Comparison of ENCODE assay signal across 19 cellular contexts in the genomic region with DNA sequence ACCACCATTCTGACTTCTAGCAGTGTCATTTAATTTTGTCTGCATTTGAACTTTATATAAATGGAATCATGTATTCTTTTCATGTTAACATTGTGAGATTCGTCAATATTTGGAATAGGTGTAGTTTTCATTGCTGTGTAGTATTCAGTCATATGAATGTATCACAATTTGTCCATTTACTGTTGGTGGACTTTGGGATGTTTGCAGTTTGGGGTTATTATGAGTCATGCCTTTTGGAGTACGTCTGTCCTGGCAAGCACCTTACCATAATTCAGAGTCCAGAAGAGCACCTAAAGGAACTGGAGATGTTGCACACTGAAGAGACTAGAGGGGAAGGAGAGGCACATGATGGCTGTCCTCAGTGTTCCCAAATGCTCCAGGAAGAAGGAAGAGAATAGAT. TPM values are rescaled to one million over a fixed set of nuclear protein-coding genes. Genes with fewer than 3 reads are reported as not detected.
DNase-seq lines count a peak whose midpoint lies in the region; ATAC-seq and TF ChIP-seq lines count a peak whose summit lies in the region.
"Had no signal": no experiment of that assay in that cellular context is flagged by ENCODE, and none has a peak within 500 bp of the region (broad histone marks: within the 10 kb centered on the region; RNA-seq: fewer than 3 reads in every experiment).

No MANE protein-coding gene starts in this region.

- no peaks in the 10 kb centered on the region for H3K9me3 Mint-ChIP-seq in stimulated activated naive CD8-positive, alpha-beta T cell treated with anti-CD3 and anti-CD28 coated beads, Interleukin-15, Interleukin-2, amounts not matched to agents 100 ng/mL and 50 ng/mL, for 24 hours
- no peaks in the 10 kb centered on the region for H3K9me3 Mint-ChIP-seq in activated naive CD8-positive, alpha-beta T cell treated with anti-CD3 and anti-CD28 coated beads, Interleukin-2, amount 10 ng/mL, durations not matched to agents 7 days and 5 days
- H3K9me3 Mint-ChIP-seq: activated B cell treated with CpG ODN at 0.5 μM for 24 hours had no signal

- H2AFZ ChIP-seq in MM.1S (ENCODE audit: low read length): no peak overlapping the region

- no peak overlapping the region for H3K4me3 ChIP-seq in right lobe of liver
- no peak overlapping the region for H3K4me3 ChIP-seq in uterus
- H3K4me3 ChIP-seq in MM.1S (ENCODE audit: low read length): no peak overlapping the region
- H3K4me3 ChIP-seq: HAP-1, lower lobe of right lung, ovary had no signal

- H3F3A ChIP-seq in MM.1S (ENCODE audit: insufficient read depth, low read length): peaks cover 12% of the 10 kb centered on the region

- ATAC-seq in stimulated activated naive CD8-positive, alpha-beta T cell treated with anti-CD3 and anti-CD28 coated beads, Interleukin-15, Interleukin-2, amounts not matched to agents 100 U/mL and 50 U/mL, for 24 hours: no peak
- ATAC-seq in activated naive CD8-positive, alpha-beta T cell treated with anti-CD3 and anti-CD28 coated beads, Interleukin-2, amount 10 ng/mL, durations not matched to agents 7 days and 5 days (ENCODE audit: low read depth): no peak
- ATAC-seq in right lobe of liver: peak; percentile 32 to 52 (median 40)
- ATAC-seq: lower lobe of right lung, right cardiac atrium had no signal

- H3K4me2 ChIP-seq in MM.1S (ENCODE audit: low read depth, low read length): no peak overlapping the region

- H3K4me1 ChIP-seq in right lobe of liver (peaks cover 0 to 32% (median 15%) of the 10 kb centered on the region in 4 donors), uterus (peaks cover 6 to 9% of the 10 kb centered on the region in 2 donors), MM.1S (ENCODE audit: low read length) (no peaks in the 10 kb centered on the region)

- TF ChIP-seq POLR2A in right lobe of liver (IDR thresholded peaks at IDR 0.05) (no peak), uterus (IDR thresholded peaks at IDR 0.05) (no peak)

- no peak overlapping the region for H3K4me3 Mint-ChIP-seq in stimulated activated naive CD8-positive, alpha-beta T cell treated with anti-CD3 and anti-CD28 coated beads, Interleukin-15, Interleukin-2, amounts not matched to agents 100 ng/mL and 50 ng/mL, for 24 hours
- no peak overlapping the region for H3K4me3 Mint-ChIP-seq in activated naive CD8-positive, alpha-beta T cell treated with anti-CD3 and anti-CD28 coated beads, Interleukin-2, amount 10 ng/mL, durations not matched to agents 7 days and 5 days
- H3K4me3 Mint-ChIP-seq: activated B cell treated with CpG ODN at 0.5 μM for 24 hours had no signal

- peak overlapping the region; percentile 18 for H3K27ac Mint-ChIP-seq in stimulated activated naive CD8-positive, alpha-beta T cell treated with anti-CD3 and anti-CD28 coated beads, Interleukin-15, Interleukin-2, amounts not matched to agents 100 ng/mL and 50 ng/mL, for 24 hours
- peak overlapping the region; percentile 7 for H3K27ac Mint-ChIP-seq in activated naive CD8-positive, alpha-beta T cell treated with anti-CD3 and anti-CD28 coated beads, Interleukin-2, amount 10 ng/mL, durations not matched to agents 7 days and 5 days
- H3K27ac Mint-ChIP-seq: activated B cell treated with CpG ODN at 0.5 μM for 24 hours had no signal

- peaks cover 0 to 4% (median 1%) of the 10 kb centered on the region in 4 donors for H3K36me3 ChIP-seq in right lobe of liver
- no peaks in the 10 kb centered on the region for H3K36me3 ChIP-seq in uterus
- no peaks in the 10 kb centered on the region for H3K36me3 ChIP-seq in MM.1S (replicated peaks; ENCODE audit: insufficient read depth, low read length)
- H3K36me3 ChIP-seq: ovary had no signal

- POLR2A ChIA-PET in activated naive CD8-positive, alpha-beta T cell treated with anti-CD3 and anti-CD28 coated beads, Interleukin-2, amount 10 ng/mL, durations not matched to agents 7 days and 5 days (lab: Charles Lee): no interaction called here

- H3K9ac ChIP-seq in MM.1S (ENCODE audit: low read length): no peak overlapping the region

- peaks cover 32% of the 10 kb centered on the region for H3K4me1 Mint-ChIP-seq in stimulated activated naive CD8-positive, alpha-beta T cell treated with anti-CD3 and anti-CD28 coated beads, Interleukin-15, Interleukin-2, amounts not matched to agents 100 ng/mL and 50 ng/mL, for 24 hours (ENCODE audit: low read depth)
- peaks cover 22% of the 10 kb centered on the region for H3K4me1 Mint-ChIP-seq in activated naive CD8-positive, alpha-beta T cell treated with anti-CD3 and anti-CD28 coated beads, Interleukin-2, amount 10 ng/mL, durations not matched to agents 7 days and 5 days

- no peaks in the 10 kb centered on the region for H3K9me2 ChIP-seq in MM.1S (replicated peaks; ENCODE audit: insufficient read depth, low read length)

- H3K27me3 ChIP-seq in right lobe of liver (no peaks in the 10 kb centered on the region), uterus (no peaks in the 10 kb centered on the region), MM.1S (replicated peaks; ENCODE audit: insufficient read depth, low read length) (no peaks in the 10 kb centered on the region)
- H3K27me3 ChIP-seq: ovary had no signal

- H3K27me3 Mint-ChIP-seq in stimulated activated naive CD8-positive, alpha-beta T cell treated with anti-CD3 and anti-CD28 coated beads, Interleukin-15, Interleukin-2, amounts not matched to agents 100 ng/mL and 50 ng/mL, for 24 hours: no peaks in the 10 kb centered on the region
- H3K27me3 Mint-ChIP-seq in activated naive CD8-positive, alpha-beta T cell treated with anti-CD3 and anti-CD28 coated beads, Interleukin-2, amount 10 ng/mL, durations not matched to agents 7 days and 5 days: no peaks in the 10 kb centered on the region
- H3K27me3 Mint-ChIP-seq: activated B cell treated with CpG ODN at 0.5 μM for 24 hours had no signal

- intact Hi-C loops in right lobe of liver (cut with DNase I): no loop called here
- intact Hi-C loops in uterus (cut with DNase I; ENCODE audit: low total_unique reads): no loop called here

- H3K9me3 ChIP-seq in right lobe of liver (no peaks in the 10 kb centered on the region), uterus (no peaks in the 10 kb centered on the region), MM.1S (replicated peaks; ENCODE audit: insufficient read depth, low read length) (no peaks in the 10 kb centered on the region)
- H3K9me3 ChIP-seq: HAP-1, lower lobe of right lung, ovary had no signal

- H3K27ac ChIP-seq in right lobe of liver: peak overlapping the region in 2 of 3 donors; percentile 34 to 39
- H3K27ac ChIP-seq in uterus: peak overlapping the region in 1 of 2 donors; percentile 53
- no peak overlapping the region for H3K27ac ChIP-seq in MM.1S (ENCODE audit: low read length)
- H3K27ac ChIP-seq: lower lobe of right lung, ovary had no signal

- WGBS in right lobe of liver (ENCODE audit: insufficient coverage, low coverage, low lambda C conversion rate, missing lambda C conversion rate): 27% methylated on average over 2 of the region's 2 CpGs

- H3K79me2 ChIP-seq in MM.1S (ENCODE audit: low read length): peaks cover 14% of the 10 kb centered on the region

- TF ChIP-seq CTCF in right lobe of liver (IDR thresholded peaks at IDR 0.05) (no peak), uterus (IDR thresholded peaks at IDR 0.05) (no peak), MM.1S (IDR thresholded peaks at IDR 0.05; ENCODE audit: low read length) (no peak)

- no peaks in the 10 kb centered on the region for H4K20me1 ChIP-seq in MM.1S (ENCODE audit: insufficient read depth, low read length)

- H3K36me3 Mint-ChIP-seq in stimulated activated naive CD8-positive, alpha-beta T cell treated with anti-CD3 and anti-CD28 coated beads, Interleukin-15, Interleukin-2, amounts not matched to agents 100 ng/mL and 50 ng/mL, for 24 hours (ENCODE audit: low read depth): peaks cover 36% of the 10 kb centered on the region
- peaks cover 22% of the 10 kb centered on the region for H3K36me3 Mint-ChIP-seq in activated naive CD8-positive, alpha-beta T cell treated with anti-CD3 and anti-CD28 coated beads, Interleukin-2, amount 10 ng/mL, durations not matched to agents 7 days and 5 days

- no peak for DNase-seq in stimulated activated naive CD8-positive, alpha-beta T cell treated with anti-CD3 and anti-CD28 coated beads, Interleukin-15, Interleukin-2, amounts not matched to agents 100 U/mL and 50 U/mL, for 24 hours
- no peak for DNase-seq in activated naive CD8-positive, alpha-beta T cell treated with anti-CD3 and anti-CD28 coated beads, Interleukin-2, amount 10 ng/mL, durations not matched to agents 7 days and 5 days
- DNase-seq in right lobe of liver (peak in 1 of 3 donors; percentile 56), uterus (no peak), DMS 273 treated with DMSO at 0.1 percent for 48 hours (lab: John Stamatoyannopoulos, UW) (no peak), MM.1S (no peak)
- DNase-seq: activated B cell treated with CpG ODN at 0.5 μM for 24 hours; amygdala; Karpas-422; lower lobe of right lung; NCI-H1048; NCI-H2081; NCI-H446; ovary; right cardiac atrium; stimulated activated CD4-positive, alpha-beta T cell treated with anti-CD3 and anti-CD28 coated beads, Interleukin-15, amount 100 ng/mL, for 24 hours; T-helper 9 cell had no signal

RNA-seq across cellular contexts. Expression of a gene that starts 3.1 kb away (rescaled TPM):
- total RNA-seq in activated naive CD8-positive, alpha-beta T cell treated with anti-CD3 and anti-CD28 coated beads, Interleukin-2, amount 10 ng/mL, durations not matched to agents 7 days and 5 days: 10 to 100 TPM; 48.2 to 48.9 TPM
- 10 to 100 TPM; 17.1 to 22.1 (median 18.4) TPM for total RNA-seq in right lobe of liver
- total RNA-seq in uterus: 10 to 100 TPM; 13.5 to 44.7 (median 25.8) TPM

RNA-seq across cellular contexts. Expression of a gene that starts 16.8 kb away (rescaled TPM):
- total RNA-seq in activated naive CD8-positive, alpha-beta T cell treated with anti-CD3 and anti-CD28 coated beads, Interleukin-2, amount 10 ng/mL, durations not matched to agents 7 days and 5 days: 1 to 10 TPM; 4.4 TPM
- 1 to 10 TPM in 1 of 6 experiments, under 1 TPM in 4, not detected in 1; 0.19 to 1.8 (median 0.29) TPM for total RNA-seq in right lobe of liver
- total RNA-seq in uterus: 1 to 10 TPM in 2 of 4 donors, not detected in 2; 4.1 to 9.1 TPM

RNA-seq across cellular contexts. Expression of a gene that starts 17.0 kb away (rescaled TPM):
- 100 to 1,000 TPM in 1 of 2 experiments, 10 to 100 TPM in 1; 94.7 to 105 TPM for total RNA-seq in activated naive CD8-positive, alpha-beta T cell treated with anti-CD3 and anti-CD28 coated beads, Interleukin-2, amount 10 ng/mL, durations not matched to agents 7 days and 5 days
- total RNA-seq in right lobe of liver: 10 to 100 TPM; 34.3 to 56.8 (median 46.7) TPM
- 100 to 1,000 TPM in 2 of 4 donors, 10 to 100 TPM in 2; 20.5 to 130 (median 86.0) TPM for total RNA-seq in uterus

RNA-seq across cellular contexts. Expression of a gene that starts 41.9 kb away (rescaled TPM):
- 1 to 10 TPM; 5.2 to 6.0 TPM for total RNA-seq in activated naive CD8-positive, alpha-beta T cell treated with anti-CD3 and anti-CD28 coated beads, Interleukin-2, amount 10 ng/mL, durations not matched to agents 7 days and 5 days
- total RNA-seq in right lobe of liver (1 to 10 TPM; 3.7 to 4.8 (median 4.3) TPM), uterus (10 to 100 TPM in 2 of 4 donors, 1 to 10 TPM in 2; 5.4 to 25.5 (median 10.7) TPM)

RNA-seq across cellular contexts. Expression of a gene that starts 46.1 kb away (rescaled TPM):
- 10 to 100 TPM; 89.4 to 92.2 TPM for total RNA-seq in activated naive CD8-positive, alpha-beta T cell treated with anti-CD3 and anti-CD28 coated beads, Interleukin-2, amount 10 ng/mL, durations not matched to agents 7 days and 5 days
- 10 to 100 TPM; 12.1 to 31.3 (median 22.6) TPM for total RNA-seq in right lobe of liver
- 10 to 100 TPM in 2 of 4 donors, 1 to 10 TPM in 2; 5.6 to 80.7 (median 26.0) TPM for total RNA-seq in uterus

Comparison
In these comparisons a context has a peak if more than half of its experiments do, and no peak if none do; other contexts are left out.
1. ATAC-seq: peak in right lobe of liver (4 of 4); none in stimulated activated naive CD8-positive, alpha-beta T cell treated with anti-CD3 and anti-CD28 coated beads, Interleukin-15, Interleukin-2, amounts not matched to agents 100 U/mL and 50 U/mL, for 24 hours (single experiment) and activated naive CD8-positive, alpha-beta T cell treated with anti-CD3 and anti-CD28 coated beads, Interleukin-2, amount 10 ng/mL, durations not matched to agents 7 days and 5 days (single experiment).